ENCODE assay signal across 8 cellular contexts in genomic region chr6:124962617-124963415, GRCh38. TPM values are rescaled to one million over a fixed set of nuclear protein-coding genes. Genes with fewer than 3 reads are reported as not detected.
A peak's percentile ranks its signal among the peaks of the same experiment; 100 is the strongest.
DNase-seq lines count a peak whose midpoint lies in the region; ATAC-seq, FAIRE-seq and TF ChIP-seq lines count a peak whose summit lies in the region.

No MANE protein-coding gene starts in this region.

- peak overlapping the region; percentile 44 for H2AFZ ChIP-seq in keratinocyte (ENCODE audit: control insufficient read depth, low read length)

- H4K20me1 ChIP-seq in keratinocyte (ENCODE audit: control insufficient read depth, extremely low read depth, insufficient read depth, low read length) = peaks cover 4% of the 10 kb centered on the region

- H3K36me3 ChIP-seq in keratinocyte (ENCODE audit: control insufficient read depth in 2 of 2, extremely low read depth in 1 of 2, insufficient read depth in 2 of 2, low read length in 2 of 2) = peaks cover 0 to 9% of the 10 kb centered on the region in 2 experiments
- peaks cover 5% of the 10 kb centered on the region for H3K36me3 ChIP-seq in skeletal muscle satellite cell (ENCODE audit: insufficient read depth, low read length)

- peaks cover 51% of the 10 kb centered on the region for H3K79me2 ChIP-seq in keratinocyte (ENCODE audit: control insufficient read depth, insufficient read depth, low read length)

- H3K4me1 ChIP-seq in keratinocyte (ENCODE audit: control insufficient read depth, extremely low read depth, insufficient read depth, low read length) (peaks cover 31% of the 10 kb centered on the region), skeletal muscle satellite cell (ENCODE audit: control insufficient read depth, insufficient read depth, low read length) (peaks cover 51% of the 10 kb centered on the region)

- dilution Hi-C loops in keratinocyte (cut with MboI; ENCODE audit: extremely low pct_ligation_motif_present, low sequenced_read_pairs) = no loop called here

- DNase-seq in AG04450 (ENCODE audit: low read depth, low spot score) = no peak
- DNase-seq in NCI-H69 (lab: John Stamatoyannopoulos, UW) = peak; percentile 84
- peak; percentile 33 for DNase-seq in cerebellum (ENCODE audit: low spot score)
- no peak for DNase-seq in keratinocyte (ENCODE audit: low read depth, low spot score)
- no peak for DNase-seq in activated effector memory CD4-positive, alpha-beta T cell treated with anti-CD3 and anti-CD28 coated beads, Interleukin-2, amount 50 U/mL, for 16 hours
- no peak for DNase-seq in NCI-H1436 treated with DMSO at 0.1 percent for 48 hours (lab: John Stamatoyannopoulos, UW)

- CTCF ChIA-PET in AG04450 (lab: Charles Lee) = interaction anchor here (0.6 to 7.2 kb wide), 6 partner anchors 10 to 230 kb away, joined by 3 to 46 read pairs (median 4); partner anchors contain the start of gene TPD52L1

- H3K9me3 ChIP-seq in AG04450 (ENCODE audit: control insufficient read depth, insufficient read depth, low read length) (no peaks in the 10 kb centered on the region), keratinocyte (ENCODE audit: control insufficient read depth, low read depth, low read length) (no peaks in the 10 kb centered on the region), skeletal muscle satellite cell (replicated peaks; ENCODE audit: low read length) (no peaks in the 10 kb centered on the region)

- peak overlapping the region; percentile 90 for H3K4me3 ChIP-seq in AG04450 (ENCODE audit: low read depth, low read length)
- H3K4me3 ChIP-seq in keratinocyte (ENCODE audit: control insufficient read depth in 2 of 3, extremely low read depth in 1 of 3, insufficient read depth in 2 of 3, low read depth in 1 of 3, low read length in 3 of 3) = peak overlapping the region; percentile 76 to 97 (median 87)
- peak overlapping the region; percentile 83 for H3K4me3 ChIP-seq in skeletal muscle satellite cell (ENCODE audit: low read length)

- ATAC-seq in GM18498 (IDR thresholded peaks at IDR 0.05; ENCODE audit: unreplicated experiment) = peak; percentile 46

- FAIRE-seq in keratinocyte (lab: Jason Lieb, UNC) = no peak

- H3K27ac ChIP-seq in AG04450 (ENCODE audit: low read depth, low read length) = peak overlapping the region; percentile 97
- peak overlapping the region; percentile 95 for H3K27ac ChIP-seq in keratinocyte (ENCODE audit: control insufficient read depth, insufficient read depth, low read length)

- H3K27me3 ChIP-seq in AG04450 (ENCODE audit: control insufficient read depth, insufficient read depth, low read length) (no peaks in the 10 kb centered on the region), keratinocyte (ENCODE audit: control insufficient read depth, extremely low read depth, insufficient read depth, low read length) (no peaks in the 10 kb centered on the region), skeletal muscle satellite cell (ENCODE audit: control insufficient read depth, insufficient read depth, low read length) (no peaks in the 10 kb centered on the region)

- no peaks in the 10 kb centered on the region for H3K9me1 ChIP-seq in keratinocyte (ENCODE audit: control insufficient read depth, extremely low read depth, insufficient read depth, low read length)

- POLR2A ChIA-PET in AG04450 (lab: Yijun Ruan, JAX) = interaction anchor here (0.6 to 2.0 kb wide), 7 partner anchors 12 to 339 kb away, joined by 3 to 11 read pairs (median 5); partner anchors contain the start of gene HDDC2

- TF ChIP-seq CTCF in AG04450 (IDR thresholded peaks at IDR 0.05; ENCODE audit: low read depth, low read length) (peak; percentile 8; the same call in 1 of the 2 replicates), keratinocyte (optimal IDR thresholded peaks at IDR 0.05 in 1 of 3, IDR thresholded peaks at IDR 0.05 in 1 of 3, conservative IDR thresholded peaks at IDR 0.05 in 1 of 3; ENCODE audit: extremely low read depth in 1 of 3, insufficient read depth in 2 of 3, low read length in 3 of 3) (peak in 1 of 3 experiments; percentile 36)

- H3K9ac ChIP-seq in keratinocyte (ENCODE audit: control insufficient read depth, extremely low read depth, insufficient read depth, low read length) (peak overlapping the region; percentile 95), skeletal muscle satellite cell (ENCODE audit: low read depth, low read length) (peak overlapping the region; percentile 89)

- H3K4me2 ChIP-seq in keratinocyte (ENCODE audit: control insufficient read depth, extremely low read depth, insufficient read depth, low read depth, low read length) (peak overlapping the region; percentile 83), skeletal muscle satellite cell (ENCODE audit: low read length) (peak overlapping the region; percentile 85)

RNA-seq across cellular contexts. Expression of gene RNF217, which starts 0.6 kb away (rescaled TPM):
- polyA plus RNA-seq in AG04450 (2011; rRNA removed) (21.8 and 24.6 TPM in 2 replicates), keratinocyte (40.4 to 47.3 TPM (median 44.0 TPM) in 3 replicates)
- 56.5 and 71.5 TPM in 2 replicates for polyA minus RNA-seq in AG04450 (2011; rRNA and poly(A)+ RNA removed)
- total RNA-seq in cerebellum = 23.7 TPM
- 12.4 TPM for polyA plus RNA-seq in keratinocyte (2011; ENCODE audit: low read depth)
- polyA plus RNA-seq in keratinocyte (2011; cell fraction: cytosol; rRNA removed) = 28.3 and 53.2 TPM in 2 replicates
- polyA plus RNA-seq in keratinocyte (2011; cell fraction: nucleus; rRNA removed) = 82.3 and 95.8 TPM in 2 replicates
- polyA plus RNA-seq in keratinocyte (2012; ENCODE audit: low replicate concordance) = 13.2 and 25.2 TPM in 2 replicates
- polyA minus RNA-seq in keratinocyte = 57.8 to 164 TPM (median 156 TPM) in 3 replicates
- 41.8 TPM for polyA minus RNA-seq in keratinocyte (2011; cell fraction: cytosol; rRNA and poly(A)+ RNA removed)
- 82.7 and 161 TPM in 2 replicates for polyA minus RNA-seq in keratinocyte (2011; cell fraction: nucleus; rRNA and poly(A)+ RNA removed)
- total RNA-seq in skeletal muscle satellite cell (2012; rRNA removed) = 8.1 and 9.4 TPM in 2 replicates

Comparison
In these comparisons a context has a peak if more than half of its experiments do, and no peak if none do; other contexts are left out.
1. DNase-seq: peak in NCI-H69 (single experiment) and cerebellum (single experiment); none in AG04450 (single experiment), keratinocyte (single experiment), activated effector memory CD4-positive, alpha-beta T cell treated with anti-CD3 and anti-CD28 coated beads, Interleukin-2, amount 50 U/mL, for 16 hours (single experiment) and NCI-H1436 treated with DMSO at 0.1 percent for 48 hours (single experiment).
2. Peak in every context shown above with its lines, with median percentiles within 50 percentile points of each other: H3K4me3 ChIP-seq.